Comparison of ENCODE assay signal across 1 cellular context in genomic region chr15:40274350-40275274, GRCh38.
TF ChIP-seq lines count a peak whose summit lies in the region.

No MANE protein-coding gene starts in this region.

TF ChIP-seq in HepG2, 621 proteins besides CTCF, POLR2A, EP300 and RAD21 (continued from another document and continues in another):
- TF ChIP-seq ZBTB49 (CRISPR knock-in tag; IDR thresholded peaks at IDR 0.05; ENCODE audit: borderline replicate concordance) (0 out of 2 replicates have a peak, but pooled peaks have one; percentile 73), ZNF501 (CRISPR knock-in tag; IDR thresholded peaks at IDR 0.05) (peak; percentile 55; the same call in 1 of the 2 replicates), HDAC6 (IDR thresholded peaks at IDR 0.05; ENCODE audit: low read depth, low read length) (no peak), ZNF451 (CRISPR knock-in tag; IDR thresholded peaks at IDR 0.05) (no peak), TBL1XR1 (IDR thresholded peaks at IDR 0.05; ENCODE audit: borderline replicate concordance, low read length, partially characterized antibody) (no peak), KLF16 (CRISPR knock-in tag; IDR thresholded peaks at IDR 0.05) (peak in 1 of 2 experiments; percentile 56; a peak in 1 of 4 replicates), ZFY (CRISPR knock-in tag; IDR thresholded peaks at IDR 0.05) (peak; percentile 38; the same call in 1 of the 2 replicates), HMGA1 (CRISPR knock-in tag; conservative IDR thresholded peaks at IDR 0.05) (no peak), GATAD1 (CRISPR knock-in tag; IDR thresholded peaks at IDR 0.05) (peak; percentile 53; the same call in 1 of the 2 replicates), HMGXB4 (CRISPR knock-in tag; IDR thresholded peaks at IDR 0.05; ENCODE audit: borderline replicate concordance in 1 of 2, low read depth in 1 of 2) (peak; percentile 92 to 95), ZBTB25 (CRISPR knock-in tag; IDR thresholded peaks at IDR 0.05) (peak; percentile 68; the same call in 1 of the 2 replicates), RBFOX2 (IDR thresholded peaks at IDR 0.05; ENCODE audit: low read depth, low read length) (no peak), ZNF33B (CRISPR knock-in tag; IDR thresholded peaks at IDR 0.05) (no peak), ATF2 (CRISPR knock-in tag; IDR thresholded peaks at IDR 0.05) (peak; percentile 47; the same call in 1 of the 2 replicates), KLF11 (CRISPR knock-in tag; IDR thresholded peaks at IDR 0.05) (0 out of 2 replicates have a peak, but pooled peaks have one; percentile 52), TRIM24 (CRISPR knock-in tag; IDR thresholded peaks at IDR 0.05) (no peak), PAWR (CRISPR knock-in tag; IDR thresholded peaks at IDR 0.05; ENCODE audit: borderline replicate concordance) (no peak), ARID4A (CRISPR knock-in tag; IDR thresholded peaks at IDR 0.05; ENCODE audit: borderline replicate concordance) (no peak; the same call in 1 of the 2 replicates), REST (IDR thresholded peaks at IDR 0.05; ENCODE audit: borderline replicate concordance in 1 of 2, low read depth in 1 of 2, low read length in 2 of 2) (no peak), KDM2A (CRISPR knock-in tag; IDR thresholded peaks at IDR 0.05; ENCODE audit: borderline replicate concordance, low read depth) (peak; percentile 89), ZNF605 (CRISPR knock-in tag; IDR thresholded peaks at IDR 0.05) (peak; percentile 46; the same call in 1 of the 2 replicates), YY1 (IDR thresholded peaks at IDR 0.05; ENCODE audit: insufficient read depth, insufficient replicate concordance, low read depth, low read length) (peak; percentile 72), FOSL2 (CRISPR knock-in tag; IDR thresholded peaks at IDR 0.05) (peak; percentile 33; the same call in 1 of the 2 replicates), KDM4B (CRISPR knock-in tag; IDR thresholded peaks at IDR 0.05) (0 out of 2 replicates have a peak, but pooled peaks have one; percentile 39), REPIN1 (CRISPR knock-in tag; IDR thresholded peaks at IDR 0.05; ENCODE audit: borderline replicate concordance, low read depth) (peak; percentile 52; the same call in 1 of the 2 replicates), PATZ1 (CRISPR knock-in tag; IDR thresholded peaks at IDR 0.05) (peak; percentile 57; the same call in 1 of the 2 replicates), BCL6 (CRISPR knock-in tag; IDR thresholded peaks at IDR 0.05) (0 out of 2 replicates have a peak, but pooled peaks have one; percentile 15), SMAD3 (CRISPR knock-in tag; IDR thresholded peaks at IDR 0.05) (0 out of 2 replicates have a peak, but pooled peaks have one; percentile 60), CEBPB (IDR thresholded peaks at IDR 0.05; ENCODE audit: borderline replicate concordance, low read depth, low read length) (no peak), TSC22D2 (CRISPR knock-in tag; IDR thresholded peaks at IDR 0.05; ENCODE audit: borderline replicate concordance) (peak; percentile 75; the same call in 1 of the 2 replicates)
- TF ChIP-seq, protein P1, sequence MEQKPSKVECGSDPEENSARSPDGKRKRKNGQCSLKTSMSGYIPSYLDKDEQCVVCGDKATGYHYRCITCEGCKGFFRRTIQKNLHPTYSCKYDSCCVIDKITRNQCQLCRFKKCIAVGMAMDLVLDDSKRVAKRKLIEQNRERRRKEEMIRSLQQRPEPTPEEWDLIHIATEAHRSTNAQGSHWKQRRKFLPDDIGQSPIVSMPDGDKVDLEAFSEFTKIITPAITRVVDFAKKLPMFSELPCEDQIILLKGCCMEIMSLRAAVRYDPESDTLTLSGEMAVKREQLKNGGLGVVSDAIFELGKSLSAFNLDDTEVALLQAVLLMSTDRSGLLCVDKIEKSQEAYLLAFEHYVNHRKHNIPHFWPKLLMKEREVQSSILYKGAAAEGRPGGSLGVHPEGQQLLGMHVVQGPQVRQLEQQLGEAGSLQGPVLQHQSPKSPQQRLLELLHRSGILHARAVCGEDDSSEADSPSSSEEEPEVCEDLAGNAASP (CRISPR knock-in tag; IDR thresholded peaks at IDR 0.05; ENCODE audit: borderline replicate concordance): peak; percentile 73
- TF ChIP-seq, protein P2, sequence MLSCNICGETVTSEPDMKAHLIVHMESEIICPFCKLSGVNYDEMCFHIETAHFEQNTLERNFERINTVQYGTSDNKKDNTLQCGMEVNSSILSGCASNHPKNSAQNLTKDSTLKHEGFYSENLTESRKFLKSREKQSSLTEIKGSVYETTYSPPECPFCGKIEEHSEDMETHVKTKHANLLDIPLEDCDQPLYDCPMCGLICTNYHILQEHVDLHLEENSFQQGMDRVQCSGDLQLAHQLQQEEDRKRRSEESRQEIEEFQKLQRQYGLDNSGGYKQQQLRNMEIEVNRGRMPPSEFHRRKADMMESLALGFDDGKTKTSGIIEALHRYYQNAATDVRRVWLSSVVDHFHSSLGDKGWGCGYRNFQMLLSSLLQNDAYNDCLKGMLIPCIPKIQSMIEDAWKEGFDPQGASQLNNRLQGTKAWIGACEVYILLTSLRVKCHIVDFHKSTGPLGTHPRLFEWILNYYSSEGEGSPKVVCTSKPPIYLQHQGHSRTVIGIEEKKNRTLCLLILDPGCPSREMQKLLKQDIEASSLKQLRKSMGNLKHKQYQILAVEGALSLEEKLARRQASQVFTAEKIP (CRISPR knock-in tag; IDR thresholded peaks at IDR 0.05; ENCODE audit: borderline replicate concordance): no peak
